ENCODE assay signal across 8 cellular contexts in genomic region chr19:53881482-53882390, GRCh38.
DNase-seq lines count a peak whose midpoint lies in the region; ATAC-seq and TF ChIP-seq lines count a peak whose summit lies in the region.

Gene PRKCG, plus strand, starts transcription at chr19:53882197. Its CDS starts 298 bp downstream, at chr19:53882495.

- DNase-seq in NCI-H1436 (lab: John Stamatoyannopoulos, UW) (peak; percentile 37), NCI-H1436 treated with DMSO at 0.1 percent for 48 hours (lab: John Stamatoyannopoulos, UW) (no peak), astrocyte of the spinal cord (ENCODE audit: low read depth, low spot score) (no peak), islet precursor cell (peak; percentile 77), midbrain (lab: John Stamatoyannopoulos, UW) (no peak)
- peak; percentile 47 for DNase-seq in stimulated activated CD4-positive, alpha-beta T cell treated with anti-CD3 and anti-CD28 coated beads, Interleukin-4, amount 100 ng/mL, for 4 hours

- TF ChIP-seq CTCF in astrocyte of the spinal cord (IDR thresholded peaks at IDR 0.05; ENCODE audit: low read depth, low read length) = peak; percentile 54

- in situ Hi-C loops in astrocyte of the spinal cord (cut with HindIII; ENCODE audit: low sequenced_read_pairs) = no loop called here

- H3K4me3 ChIP-seq in astrocyte of the spinal cord (ENCODE audit: low read depth, low read length) = peak within 1 kb of the TSS; percentile 32

- ATAC-seq in SK-N-SH treated with all-trans-retinoic acid at 6 μM for 48 hours = peak; percentile 8; the same call in 1 of the 3 replicates
- no peak for ATAC-seq in GM18873 (IDR thresholded peaks at IDR 0.05; ENCODE audit: low FRiP score, unreplicated experiment)

TF ChIP-seq in SK-N-SH treated with all-trans-retinoic acid at 6 μM for 48 hours, 23 proteins besides CTCF, POLR2A, EP300 and RAD21:
- TF ChIP-seq CREB5 (CRISPR knock-in tag; IDR thresholded peaks at IDR 0.05; ENCODE audit: low read depth) (no peak), ZC3H10 (CRISPR knock-in tag; IDR thresholded peaks at IDR 0.05) (no peak), CSDC2 (CRISPR knock-in tag; IDR thresholded peaks at IDR 0.05) (no peak), PATZ1 (CRISPR knock-in tag; IDR thresholded peaks at IDR 0.05; ENCODE audit: borderline replicate concordance) (no peak), GLIS3 (CRISPR knock-in tag; IDR thresholded peaks at IDR 0.05) (no peak), BACH2 (CRISPR knock-in tag; IDR thresholded peaks at IDR 0.05; ENCODE audit: borderline replicate concordance) (no peak), OSR1 (CRISPR knock-in tag; IDR thresholded peaks at IDR 0.05) (no peak), ARNTL (CRISPR knock-in tag; IDR thresholded peaks at IDR 0.05; ENCODE audit: borderline replicate concordance, low read depth) (no peak), TSHZ2 (CRISPR knock-in tag; IDR thresholded peaks at IDR 0.05) (no peak), ZFP3 (CRISPR knock-in tag; IDR thresholded peaks at IDR 0.05) (no peak), TOX (CRISPR knock-in tag; IDR thresholded peaks at IDR 0.05; ENCODE audit: borderline replicate concordance) (no peak), PPARA (CRISPR knock-in tag; IDR thresholded peaks at IDR 0.05; ENCODE audit: borderline replicate concordance) (no peak)
TF ChIP-seq in SK-N-SH treated with all-trans-retinoic acid at 6 μM for 48 hours: peak in this region for 0.

Comparison
In these comparisons a context has a peak if more than half of its experiments do, and no peak if none do; other contexts are left out.
1. DNase-seq: peak in NCI-H1436 (single experiment), islet precursor cell (single experiment) and stimulated activated CD4-positive, alpha-beta T cell treated with anti-CD3 and anti-CD28 coated beads, Interleukin-4, amount 100 ng/mL, for 4 hours (2 of 2); none in NCI-H1436 treated with DMSO at 0.1 percent for 48 hours (single experiment), astrocyte of the spinal cord (single experiment) and midbrain (single experiment).